In the genomic region with DNA sequence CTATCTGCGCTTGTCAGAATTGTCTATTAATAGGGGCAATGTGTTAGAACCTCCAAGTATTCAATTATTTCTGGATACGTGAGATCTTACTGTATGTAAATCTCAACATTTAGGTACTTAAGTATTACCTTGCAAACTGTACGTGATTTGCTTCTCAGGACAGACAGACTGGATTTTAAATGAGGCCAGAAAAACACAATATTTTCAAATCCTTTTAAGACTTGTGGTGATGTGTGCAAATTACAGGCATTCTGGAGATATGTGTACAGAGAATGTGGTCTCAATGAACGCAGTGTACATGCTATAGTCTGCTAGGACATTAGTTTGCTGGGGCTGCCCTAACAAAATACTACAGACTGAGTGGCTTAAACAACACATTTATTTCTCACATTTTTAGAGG, we compare ENCODE assay signal across 1 cellular context.
TF ChIP-seq lines count a peak whose summit lies in the region.

No MANE protein-coding gene starts in this region.

TF ChIP-seq in H1, 55 proteins besides CTCF, POLR2A, EP300 and RAD21:
- TF ChIP-seq PHF8 (conservative IDR thresholded peaks at IDR 0.05; ENCODE audit: low read depth, low read length): no peak
- no peak for TF ChIP-seq NANOG (IDR thresholded peaks at IDR 0.05; ENCODE audit: insufficient read depth, low read depth, low read length, poor library complexity, severe bottlenecking)
- TF ChIP-seq SIN3A (conservative IDR thresholded peaks at IDR 0.05 in 1 of 2, IDR thresholded peaks at IDR 0.05 in 1 of 2; ENCODE audit: low read depth in 1 of 2, low read length in 2 of 2): no peak
- TF ChIP-seq CEBPB (IDR thresholded peaks at IDR 0.05; ENCODE audit: low read depth, low read length): no peak
- TF ChIP-seq CTBP2 (IDR thresholded peaks at IDR 0.05; ENCODE audit: borderline replicate concordance, insufficient read depth, insufficient read length, low read length): no peak
- TF ChIP-seq POLR2AphosphoS5 (IDR thresholded peaks at IDR 0.05; ENCODE audit: low read depth, low read length): no peak
- no peak for TF ChIP-seq EZH2 (IDR thresholded peaks at IDR 0.05; ENCODE audit: low read depth, low read length, severe bottlenecking)
- no peak for TF ChIP-seq JUN (IDR thresholded peaks at IDR 0.05; ENCODE audit: low read depth, low read length)
